Comparison of ENCODE assay signal across 7 cellular contexts in genomic region chr9:35636877-35637246, GRCh38. TPM values are rescaled to one million over a fixed set of nuclear protein-coding genes. Genes with fewer than 3 reads are reported as not detected.
"Had no signal": no experiment of that assay in that cellular context is flagged by ENCODE, and none has a peak within 500 bp of the region (broad histone marks: within the 10 kb centered on the region; RNA-seq: fewer than 3 reads in every experiment).

No MANE protein-coding gene starts in this region.

RNA-seq across cellular contexts. Expression of gene SIT1, which starts 13.9 kb away (rescaled TPM):
- total RNA-seq: astrocyte, frontal cortex, hepatocyte, lung microvascular endothelial cell, mesothelial cell of epicardium, pulmonary artery endothelial cell had no signal
- polyA plus RNA-seq: hepatocyte, SK-N-SH had no signal

RNA-seq across cellular contexts. Expression of gene CD72, which starts 18.6 kb away (rescaled TPM):
- total RNA-seq: lung microvascular endothelial cell had no signal

RNA-seq across cellular contexts. Expression of gene RMRP, which starts 21.0 kb away (rescaled TPM):
- polyA plus RNA-seq: hepatocyte had no signal
